In the genomic region with DNA sequence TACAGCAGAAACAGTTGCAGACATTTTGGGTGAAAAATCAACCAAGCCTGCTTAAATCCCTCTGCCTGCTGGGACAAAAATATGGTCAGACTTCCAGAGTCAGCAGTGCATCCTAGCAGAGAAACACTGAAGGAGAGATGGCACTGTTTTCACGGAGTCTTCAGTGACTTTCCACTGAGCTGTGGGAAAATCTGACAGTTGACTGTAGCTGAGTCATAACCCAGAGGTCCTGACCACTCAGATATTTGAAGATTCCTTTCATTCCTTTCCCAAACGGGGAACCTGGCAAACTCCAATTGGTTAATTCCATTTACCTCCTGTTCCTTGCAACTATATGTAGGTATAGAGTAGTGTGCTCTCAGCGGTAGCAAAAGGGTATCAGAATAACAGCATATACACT, we compare ENCODE assay signal across 11 cellular contexts. TPM values are rescaled to one million over a fixed set of nuclear protein-coding genes. Genes with fewer than 3 reads are reported as not detected.
DNase-seq lines count a peak whose midpoint lies in the region; ATAC-seq, FAIRE-seq and TF ChIP-seq lines count a peak whose summit lies in the region.
"Had no signal": no experiment of that assay in that cellular context is flagged by ENCODE, and none has a peak within 500 bp of the region (broad histone marks: within the 10 kb centered on the region; RNA-seq: fewer than 3 reads in every experiment).

No MANE protein-coding gene starts in this region.

- no peak for TF ChIP-seq CTCF in PC-3 (conservative IDR thresholded peaks at IDR 0.05; ENCODE audit: low read depth, low read length)
- no peak for TF ChIP-seq CTCF in endothelial cell of umbilical vein (IDR thresholded peaks at IDR 0.05; ENCODE audit: extremely low read depth in 1 of 2, insufficient read depth in 1 of 2, low read depth in 1 of 2, low read length in 2 of 2)

- H3K27ac ChIP-seq in PC-3 (ENCODE audit: low read length) (0 out of 2 replicates have a peak overlapping the region, but pooled peaks have one; percentile 2), endothelial cell of umbilical vein (ENCODE audit: insufficient read depth, low read depth, low read length) (peak overlapping the region; percentile 5), neuronal stem cell (replicated peaks; ENCODE audit: low read length) (no peak overlapping the region)
- H3K27ac ChIP-seq: psoas muscle had no signal

- no peak overlapping the region for H2BK15ac ChIP-seq in neuronal stem cell (ENCODE audit: low read length)

- CTCF ChIA-PET in PC-3 (lab: Charles Lee): no interaction called here
- CTCF ChIA-PET in endothelial cell of umbilical vein (lab: Charles Lee): interaction anchor here (1.7 to 2.3 kb wide), 2 partner anchors 8 to 29 kb away, joined by 6 read pairs; no protein-coding TSS in a partner anchor

- no peaks in the 10 kb centered on the region for H3K27me3 ChIP-seq in PC-3 (ENCODE audit: low read length)
- H3K27me3 ChIP-seq in endothelial cell of umbilical vein (ENCODE audit: control insufficient read depth in 2 of 2, insufficient read depth in 2 of 2, low read length in 2 of 2): no peaks in the 10 kb centered on the region
- H3K27me3 ChIP-seq in neuronal stem cell (ENCODE audit: control insufficient read depth in 3 of 3, insufficient read depth in 3 of 3, low read depth in 1 of 3, low read length in 3 of 3): no peaks in the 10 kb centered on the region

- no peaks in the 10 kb centered on the region for H3K9me1 ChIP-seq in endothelial cell of umbilical vein (replicated peaks; ENCODE audit: control insufficient read depth, extremely low read depth, insufficient read depth, low read length)

- H3K79me1 ChIP-seq in neuronal stem cell (ENCODE audit: low read depth, low read length): no peaks in the 10 kb centered on the region

- H2AK5ac ChIP-seq in neuronal stem cell (ENCODE audit: low read depth, low read length): no peak overlapping the region

- H4K20me1 ChIP-seq in PC-3 (ENCODE audit: low read length): no peaks in the 10 kb centered on the region
- H4K20me1 ChIP-seq in endothelial cell of umbilical vein (replicated peaks; ENCODE audit: control insufficient read depth, extremely low read depth, insufficient read depth, low read length): no peaks in the 10 kb centered on the region

- POLR2A ChIA-PET in PC-3 (lab: Charles Lee; ENCODE audit: unreplicated experiment) (no interaction called here), endothelial cell of umbilical vein (lab: Charles Lee) (no interaction called here)

- TF ChIP-seq POLR2A in endothelial cell of umbilical vein (IDR thresholded peaks at IDR 0.05; ENCODE audit: low read depth, low read length): no peak

- dilution Hi-C loops in endothelial cell of umbilical vein (cut with MboI; ENCODE audit: extremely low pct_ligation_motif_present, low sequenced_read_pairs): no loop called here

- no peak overlapping the region for H2BK5ac ChIP-seq in neuronal stem cell (ENCODE audit: low read length)

- no peak overlapping the region for H2BK12ac ChIP-seq in neuronal stem cell (ENCODE audit: low read length)

- intact Hi-C loops in PC-3 (cut with micrococcal nuclease) (no loop called here), endothelial cell of umbilical vein (cut with micrococcal nuclease) (no loop called here)

- H3K4me3 ChIP-seq in PC-3 (ENCODE audit: low read length): no peak overlapping the region
- H3K4me3 ChIP-seq in endothelial cell of umbilical vein (replicated peaks in 1 of 3; ENCODE audit: insufficient read depth in 1 of 3, low read depth in 1 of 3, low read length in 3 of 3): no peak overlapping the region
- no peak overlapping the region for H3K4me3 ChIP-seq in neuronal stem cell (ENCODE audit: low read length in 2 of 2)
- H3K4me3 ChIP-seq: psoas muscle had no signal

- BruUV-seq in PC-3 (replicated peaks; lab: Mats Ljungman, UMichigan): no TSS peak
- BruUV-seq in endothelial cell of umbilical vein (replicated peaks; lab: Mats Ljungman, UMichigan): no TSS peak

- no peak overlapping the region for H4K8ac ChIP-seq in neuronal stem cell (ENCODE audit: low read depth, low read length)

- no peaks in the 10 kb centered on the region for H3K79me2 ChIP-seq in PC-3 (ENCODE audit: low read length)
- no peaks in the 10 kb centered on the region for H3K79me2 ChIP-seq in endothelial cell of umbilical vein (ENCODE audit: control insufficient read depth, insufficient read depth, low read length)

- H3K9me3 ChIP-seq in PC-3 (ENCODE audit: low read length): no peaks in the 10 kb centered on the region
- no peaks in the 10 kb centered on the region for H3K9me3 ChIP-seq in endothelial cell of umbilical vein (replicated peaks; ENCODE audit: control insufficient read depth, insufficient read depth, low read length)
- peaks cover 0 to 2% of the 10 kb centered on the region in 2 donors for H3K9me3 ChIP-seq in neuronal stem cell (replicated peaks in 1 of 2; ENCODE audit: control insufficient read depth in 2 of 2, insufficient read depth in 1 of 2, low read depth in 1 of 2, low read length in 2 of 2)
- H3K9me3 ChIP-seq: psoas muscle had no signal

- H3K4me2 ChIP-seq in PC-3 (ENCODE audit: low read length) (0 out of 2 replicates have a peak overlapping the region, but pooled peaks have one; percentile 9), endothelial cell of umbilical vein (ENCODE audit: insufficient read depth, low read length) (peak overlapping the region; percentile 9), neuronal stem cell (ENCODE audit: insufficient read depth, low read length, poor library complexity, severe bottlenecking) (no peak overlapping the region)

- ATAC-seq in PC-3: peak; percentile 88

- FAIRE-seq in endothelial cell of umbilical vein (lab: Jason Lieb, UNC): peak; percentile 82

- no peaks in the 10 kb centered on the region for H3F3A ChIP-seq in PC-3 (ENCODE audit: low read length, unreplicated experiment)

- no peak overlapping the region for H3K4ac ChIP-seq in neuronal stem cell (ENCODE audit: low read length)

- no peak overlapping the region for H3K23ac ChIP-seq in neuronal stem cell (ENCODE audit: low read depth, low read length, poor library complexity)

- H3K14ac ChIP-seq in neuronal stem cell (ENCODE audit: low read length): no peak overlapping the region

- WGBS in neuronal stem cell (ENCODE audit: extremely low coverage in 2 of 2, insufficient read length in 2 of 2, insufficient replicate concordance in 1 of 2), 2 donors: no CpG with 5 or more reads among the region's 3 CpGs

- H3K36me3 ChIP-seq in PC-3 (ENCODE audit: low read depth, low read length) (no peaks in the 10 kb centered on the region), endothelial cell of umbilical vein (ENCODE audit: control insufficient read depth in 2 of 2, extremely low read depth in 1 of 2, insufficient read depth in 2 of 2, low read length in 2 of 2) (no peaks in the 10 kb centered on the region), neuronal stem cell (replicated peaks in 1 of 2; ENCODE audit: control insufficient read depth in 2 of 2, insufficient read depth in 2 of 2, low read length in 2 of 2) (no peaks in the 10 kb centered on the region)

- H3K9me2 ChIP-seq in PC-3 (replicated peaks; ENCODE audit: low read length): no peaks in the 10 kb centered on the region

- DNase-seq in COLO829 (ENCODE audit: low spot score) (peak; percentile 42), PC-3 (peak; percentile 84), endothelial cell of umbilical vein (ENCODE audit: low read depth, low spot score) (peak; percentile 83), neuronal stem cell (ENCODE audit: low spot score) (no peak), globus pallidus (ENCODE audit: low spot score) (no peak), NAMALWA (ENCODE audit: low spot score) (no peak), NCI-H1105 treated with DMSO at 0.1 percent for 48 hours (lab: John Stamatoyannopoulos, UW) (no peak)
- no peak for DNase-seq in activated CD4-positive, alpha-beta T cell treated with anti-CD3 and anti-CD28 coated beads, Interleukin-2, amount 50 U/mL, for 4 hours
- DNase-seq: activated CD4-positive, alpha-beta memory T cell treated with anti-CD3 and anti-CD28 coated beads, Interleukin-2, amount 10 ng/mL, durations not matched to agents 7 days and 5 days; DND-41; psoas muscle had no signal

- H2BK120ac ChIP-seq in neuronal stem cell (ENCODE audit: low read depth, low read length): no peak overlapping the region

- H3K4me1 ChIP-seq in PC-3 (ENCODE audit: insufficient read depth, low read length): peaks cover 13% of the 10 kb centered on the region
- peaks cover 10% of the 10 kb centered on the region for H3K4me1 ChIP-seq in endothelial cell of umbilical vein (ENCODE audit: control insufficient read depth, extremely low read depth, insufficient read depth, low read length)
- no peaks in the 10 kb centered on the region for H3K4me1 ChIP-seq in neuronal stem cell (ENCODE audit: control insufficient read depth in 2 of 2, insufficient read depth in 1 of 2, low read depth in 1 of 2, low read length in 2 of 2)
- H3K4me1 ChIP-seq: psoas muscle had no signal

- H2AFZ ChIP-seq in PC-3 (ENCODE audit: low read length) (peak overlapping the region; percentile 16), endothelial cell of umbilical vein (ENCODE audit: low read depth, low read length) (peak overlapping the region; percentile 0), neuronal stem cell (ENCODE audit: low read length) (peak overlapping the region; percentile 12)

- H3K18ac ChIP-seq in neuronal stem cell (ENCODE audit: low read length): no peak overlapping the region

- H3K9ac ChIP-seq in PC-3 (ENCODE audit: low read length): no peak overlapping the region
- no peak overlapping the region for H3K9ac ChIP-seq in endothelial cell of umbilical vein (replicated peaks; ENCODE audit: extremely low read depth, insufficient read depth, low read length)
- no peak overlapping the region for H3K9ac ChIP-seq in neuronal stem cell (ENCODE audit: low read depth, low read length, poor library complexity)

- H4K91ac ChIP-seq in neuronal stem cell (ENCODE audit: low read depth, low read length, poor library complexity): no peak overlapping the region

RNA-seq across cellular contexts. Expression of gene UPB1, which starts 20.9 kb away (rescaled TPM):
- total RNA-seq in PC-3 (2014; rRNA removed) (0.29 TPM in 1 of 2 replicates, not detected in the other), endothelial cell of umbilical vein (0.30 and 0.80 TPM in 2 replicates)
- 0.27 and 0.30 TPM in 2 replicates for polyA plus RNA-seq in endothelial cell of umbilical vein
- 0.08 and 0.18 TPM in 2 replicates for polyA plus RNA-seq in endothelial cell of umbilical vein (2011; cell fraction: cytosol; rRNA removed)
- 0.82 and 1.1 TPM in 2 replicates for polyA plus RNA-seq in endothelial cell of umbilical vein (2011; cell fraction: nucleus; rRNA removed)
- polyA plus RNA-seq in endothelial cell of umbilical vein (2012): 0.09 TPM in 1 of 2 replicates, not detected in the other
- 0.19 and 0.57 TPM in 2 replicates for polyA minus RNA-seq in endothelial cell of umbilical vein
- not detected for polyA minus RNA-seq in endothelial cell of umbilical vein (2011; cell fraction: cytosol; rRNA and poly(A)+ RNA removed)
- 0.58 and 1.5 TPM in 2 replicates for polyA minus RNA-seq in endothelial cell of umbilical vein (2011; cell fraction: nucleus; rRNA and poly(A)+ RNA removed)
- polyA plus RNA-seq in neuronal stem cell (2013, experiment 1 of 2): 0.21 TPM
- 0.12 TPM for polyA plus RNA-seq in neuronal stem cell (2013, experiment 2 of 2)

RNA-seq across cellular contexts. Expression of gene ADORA2A, which starts 46.8 kb away (rescaled TPM):
- 0.92 and 1.7 TPM in 2 replicates for total RNA-seq in PC-3 (2014; rRNA removed)
- 17.1 and 20.0 TPM in 2 replicates for total RNA-seq in endothelial cell of umbilical vein
- 33.1 and 45.3 TPM in 2 replicates for polyA plus RNA-seq in endothelial cell of umbilical vein
- 13.5 and 16.6 TPM in 2 replicates for polyA plus RNA-seq in endothelial cell of umbilical vein (2011; cell fraction: cytosol; rRNA removed)
- polyA plus RNA-seq in endothelial cell of umbilical vein (2011; cell fraction: nucleus; rRNA removed): 14.3 and 15.7 TPM in 2 replicates
- 2.9 and 3.6 TPM in 2 replicates for polyA plus RNA-seq in endothelial cell of umbilical vein (2012)
- polyA minus RNA-seq in endothelial cell of umbilical vein: 34.9 TPM in 2 replicates
- polyA minus RNA-seq in endothelial cell of umbilical vein (2011; cell fraction: cytosol; rRNA and poly(A)+ RNA removed): not detected
- polyA minus RNA-seq in endothelial cell of umbilical vein (2011; cell fraction: nucleus; rRNA and poly(A)+ RNA removed): 10.3 and 12.8 TPM in 2 replicates
- polyA plus RNA-seq in neuronal stem cell (2013, experiment 1 of 2): 2.9 TPM
- 3.1 TPM for polyA plus RNA-seq in neuronal stem cell (2013, experiment 2 of 2)

Comparison
In these comparisons a context has a peak if more than half of its experiments do, and no peak if none do; other contexts are left out.
1. DNase-seq: peak in COLO829 (single experiment), PC-3 (single experiment) and endothelial cell of umbilical vein (single experiment); none in neuronal stem cell (single experiment), activated CD4-positive, alpha-beta T cell treated with anti-CD3 and anti-CD28 coated beads, Interleukin-2, amount 50 U/mL, for 4 hours (0 of 2), globus pallidus (single experiment), NAMALWA (single experiment) and NCI-H1105 treated with DMSO at 0.1 percent for 48 hours (single experiment).
2. Peak in every context shown above with its lines, with median percentiles within 50 percentile points of each other: H2AFZ ChIP-seq.